Comparison of ENCODE assay signal across 12 cellular contexts in the genomic region with DNA sequence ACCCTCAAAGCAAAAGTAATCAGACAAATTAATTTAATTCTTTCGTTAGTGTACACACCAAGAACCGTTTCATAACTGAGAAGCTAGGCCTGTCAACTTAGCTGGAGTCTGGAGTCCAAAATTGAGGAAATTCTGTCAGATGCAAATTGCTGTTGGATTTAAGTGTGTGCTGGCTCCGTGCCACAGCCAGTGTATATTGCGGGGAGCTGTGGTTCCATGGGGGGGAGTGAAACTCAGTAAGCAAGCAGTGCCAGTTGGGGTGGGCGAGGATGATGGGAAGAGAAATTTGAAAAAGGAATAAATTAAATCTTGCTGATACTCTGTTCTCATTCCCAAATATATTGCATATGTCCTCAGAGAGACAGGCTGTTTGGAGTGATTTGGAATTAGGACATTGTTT. TPM values are rescaled to one million over a fixed set of nuclear protein-coding genes. Genes with fewer than 3 reads are reported as not detected.
DNase-seq lines count a peak whose midpoint lies in the region; ATAC-seq, FAIRE-seq and TF ChIP-seq lines count a peak whose summit lies in the region.
"Had no signal": no experiment of that assay in that cellular context is flagged by ENCODE, and none has a peak within 500 bp of the region (broad histone marks: within the 10 kb centered on the region; RNA-seq: fewer than 3 reads in every experiment).

No MANE protein-coding gene starts in this region.

- peak overlapping the region in 8 of 11 experiments; percentile 12 to 98 (median 96); a peak in 10 of 22 replicates for H3K9ac ChIP-seq in BLaER1 treated with 17β-estradiol and CSF1 and Interleukin-3, amounts not matched to agents 10 nM and 100 nM
- H3K9ac ChIP-seq in mesenchymal stem cell (ENCODE audit: low read length) = peak overlapping the region; percentile 98

- H3K9me3 ChIP-seq in BLaER1 treated with 17β-estradiol and CSF1 and Interleukin-3, amounts not matched to agents 10 nM and 100 nM (replicated peaks in 1 of 11) = no peaks in the 10 kb centered on the region
- H3K9me3 ChIP-seq in mesenchymal stem cell (ENCODE audit: control insufficient read depth, low read length) = no peaks in the 10 kb centered on the region
- H3K9me3 ChIP-seq in body of pancreas = no peaks in the 10 kb centered on the region
- H3K9me3 ChIP-seq: HAP-1 had no signal

- no peaks in the 10 kb centered on the region for H3K27me3 Mint-ChIP-seq in activated CD4-positive, alpha-beta memory T cell treated with anti-CD3 and anti-CD28 coated beads, Interleukin-2, amount 10 ng/mL, durations not matched to agents 7 days and 5 days

- WGBS in mesenchymal stem cell = 97% methylated on average over 4 of the region's 5 CpGs
- 64 to 74% methylated on average over 5 of the region's 5 CpGs for WGBS in body of pancreas, 2 donors

- H2BK15ac ChIP-seq in mesenchymal stem cell (ENCODE audit: low read depth, poor library complexity, severe bottlenecking) = no peak overlapping the region

- TF ChIP-seq CTCF in GM12864 (IDR thresholded peaks at IDR 0.05; ENCODE audit: low read depth, low read length, missing control alignments) (no peak), omental fat pad (IDR thresholded peaks at IDR 0.05) (no peak), body of pancreas (IDR thresholded peaks at IDR 0.05) (no peak)

- H2AFZ ChIP-seq in mesenchymal stem cell (ENCODE audit: low read depth, low read length) = no peak overlapping the region

- no peak overlapping the region for H4K91ac ChIP-seq in mesenchymal stem cell (ENCODE audit: low read length)

- H2BK12ac ChIP-seq in mesenchymal stem cell (ENCODE audit: low read length in 2 of 2) = no peak overlapping the region

- no peak overlapping the region for H2BK5ac ChIP-seq in mesenchymal stem cell (ENCODE audit: low read depth, low read length, poor library complexity, severe bottlenecking)

- no peaks in the 10 kb centered on the region for H3K9me3 Mint-ChIP-seq in activated CD4-positive, alpha-beta memory T cell treated with anti-CD3 and anti-CD28 coated beads, Interleukin-2, amount 10 ng/mL, durations not matched to agents 7 days and 5 days

- peaks cover 75% of the 10 kb centered on the region for H3K4me1 Mint-ChIP-seq in activated CD4-positive, alpha-beta memory T cell treated with anti-CD3 and anti-CD28 coated beads, Interleukin-2, amount 10 ng/mL, durations not matched to agents 7 days and 5 days

- H3K36me3 ChIP-seq in BLaER1 treated with 17β-estradiol and CSF1 and Interleukin-3, amounts not matched to agents 10 nM and 100 nM = peaks cover 53 to 70% (median 67%) of the 10 kb centered on the region in 11 experiments
- H3K36me3 ChIP-seq in mesenchymal stem cell (ENCODE audit: control insufficient read depth in 1 of 2, insufficient read depth in 2 of 2, low read depth in 1 of 2, low read length in 2 of 2) (peaks cover 2 to 47% of the 10 kb centered on the region in 2 experiments), body of pancreas (replicated peaks in 1 of 2; ENCODE audit: insufficient read depth in 1 of 2, low read depth in 2 of 2) (no peaks in the 10 kb centered on the region)

- peaks cover 70 to 88% (median 83%) of the 10 kb centered on the region in 11 experiments for H4K20me1 ChIP-seq in BLaER1 treated with 17β-estradiol and CSF1 and Interleukin-3, amounts not matched to agents 10 nM and 100 nM

- peak overlapping the region; percentile 82 to 98 (median 92) for H3K4me2 ChIP-seq in BLaER1 treated with 17β-estradiol and CSF1 and Interleukin-3, amounts not matched to agents 10 nM and 100 nM
- no peak overlapping the region for H3K4me2 ChIP-seq in mesenchymal stem cell (ENCODE audit: low read length, poor library complexity, severe bottlenecking)

- H3K23ac ChIP-seq in mesenchymal stem cell (ENCODE audit: low read length in 2 of 2) = no peak overlapping the region

- peak overlapping the region in 1 of 11 experiments; percentile 1; a peak in 1 of 22 replicates for H3K27ac ChIP-seq in BLaER1 treated with 17β-estradiol and CSF1 and Interleukin-3, amounts not matched to agents 10 nM and 100 nM
- H3K27ac ChIP-seq in mesenchymal stem cell (ENCODE audit: low read length, poor library complexity, severe bottlenecking) (no peak overlapping the region), body of pancreas (no peak overlapping the region)

- no peak for FAIRE-seq in urothelium cell line (lab: Jason Lieb, UNC)
- FAIRE-seq: TTC549 had no signal

- no peaks in the 10 kb centered on the region for H3K79me1 ChIP-seq in mesenchymal stem cell (replicated peaks; ENCODE audit: low read length, poor library complexity, severe bottlenecking)

- peak overlapping the region in 6 of 10 experiments; percentile 92 to 100 (median 97); a peak in 8 of 20 replicates for H3K4me3 ChIP-seq in BLaER1 treated with 17β-estradiol and CSF1 and Interleukin-3, amounts not matched to agents 10 nM and 100 nM
- peak overlapping the region; percentile 19 for H3K4me3 ChIP-seq in GM12864 (ENCODE audit: low read depth, low read length)
- H3K4me3 ChIP-seq in mesenchymal stem cell (ENCODE audit: insufficient read depth in 1 of 2, low read depth in 1 of 2, low read length in 2 of 2) = peak overlapping the region in 1 of 2 experiments; percentile 7
- no peak overlapping the region for H3K4me3 ChIP-seq in body of pancreas
- H3K4me3 ChIP-seq: HAP-1 had no signal

- no peak overlapping the region for H4K8ac ChIP-seq in mesenchymal stem cell (ENCODE audit: low read length)

- peak overlapping the region; percentile 92 for H3K27ac Mint-ChIP-seq in activated CD4-positive, alpha-beta memory T cell treated with anti-CD3 and anti-CD28 coated beads, Interleukin-2, amount 10 ng/mL, durations not matched to agents 7 days and 5 days

- no peak for TF ChIP-seq POLR2A in body of pancreas (IDR thresholded peaks at IDR 0.05)

- intact Hi-C loops in body of pancreas (cut with DNase I) = no loop called here

- peaks cover 51 to 76% (median 67%) of the 10 kb centered on the region in 10 experiments for H3K4me1 ChIP-seq in BLaER1 treated with 17β-estradiol and CSF1 and Interleukin-3, amounts not matched to agents 10 nM and 100 nM
- H3K4me1 ChIP-seq in mesenchymal stem cell (ENCODE audit: control insufficient read depth, insufficient read depth, low read depth, low read length) (peaks cover 8% of the 10 kb centered on the region), body of pancreas (peaks cover 43% of the 10 kb centered on the region)

- H3K36me3 Mint-ChIP-seq in activated CD4-positive, alpha-beta memory T cell treated with anti-CD3 and anti-CD28 coated beads, Interleukin-2, amount 10 ng/mL, durations not matched to agents 7 days and 5 days (ENCODE audit: low read depth) = peaks cover 87% of the 10 kb centered on the region

- H2BK120ac ChIP-seq in mesenchymal stem cell (ENCODE audit: low read depth, low read length) = no peak overlapping the region

- H3K27me3 ChIP-seq in BLaER1 treated with 17β-estradiol and CSF1 and Interleukin-3, amounts not matched to agents 10 nM and 100 nM = no peaks in the 10 kb centered on the region
- H3K27me3 ChIP-seq in mesenchymal stem cell (ENCODE audit: control insufficient read depth in 1 of 2, insufficient read depth in 1 of 2, low read length in 2 of 2) (no peaks in the 10 kb centered on the region), body of pancreas (no peaks in the 10 kb centered on the region)

- H3K14ac ChIP-seq in mesenchymal stem cell (ENCODE audit: low read length in 2 of 2) = no peak overlapping the region

- H3K4me3 Mint-ChIP-seq in activated CD4-positive, alpha-beta memory T cell treated with anti-CD3 and anti-CD28 coated beads, Interleukin-2, amount 10 ng/mL, durations not matched to agents 7 days and 5 days = peak overlapping the region; percentile 93

- no peak overlapping the region for H2AK5ac ChIP-seq in mesenchymal stem cell (ENCODE audit: low read length, severe bottlenecking)

- H3K18ac ChIP-seq in mesenchymal stem cell (ENCODE audit: low read depth in 1 of 2, low read length in 2 of 2) = no peak overlapping the region

- POLR2A ChIA-PET in activated CD4-positive, alpha-beta memory T cell treated with anti-CD3 and anti-CD28 coated beads, Interleukin-2, amount 10 ng/mL, durations not matched to agents 7 days and 5 days (lab: Charles Lee) = interaction anchor here (0.8 to 9.9 kb wide), 9 partner anchors 9 to 179 kb away, joined by 3 to 260 read pairs (median 4); partner anchors contain the start of genes CTDSP1 and CXCR1

- ATAC-seq in omental fat pad (ENCODE audit: low FRiP score) = no peak
- no peak for ATAC-seq in body of pancreas
- ATAC-seq in HG03439 (IDR thresholded peaks at IDR 0.05; ENCODE audit: unreplicated experiment) = no peak

- CTCF ChIA-PET in activated CD4-positive, alpha-beta memory T cell treated with anti-CD3 and anti-CD28 coated beads, Interleukin-2, amount 10 ng/mL, durations not matched to agents 7 days and 5 days (lab: Charles Lee) = interaction anchor here (0.9 to 6.2 kb wide), 8 partner anchors 9 to 176 kb away, joined by 3 to 62 read pairs (median 4); partner anchors contain the start of gene CXCR1

- DNase-seq in GM12864 (ENCODE audit: low read depth) (no peak), mesenchymal stem cell (no peak), omental fat pad (ENCODE audit: low spot score) (no peak), body of pancreas (no peak), urothelium cell line (ENCODE audit: low spot score) (no peak)
- DNase-seq in activated CD4-positive, alpha-beta memory T cell treated with anti-CD3 and anti-CD28 coated beads, Interleukin-2, amount 10 ng/mL, durations not matched to agents 7 days and 5 days = no peak
- DNase-seq: amniotic stem cell, DMS79 treated with DMSO at 0.1 percent for 48 hours had no signal

- H3K4ac ChIP-seq in mesenchymal stem cell (ENCODE audit: low read depth in 1 of 2, low read length in 2 of 2) = no peak overlapping the region

RNA-seq across cellular contexts. Expression of gene ARPC2, which starts 4.0 kb away (rescaled TPM):
- total RNA-seq in activated CD4-positive, alpha-beta memory T cell treated with anti-CD3 and anti-CD28 coated beads, Interleukin-2, amount 10 ng/mL, durations not matched to agents 7 days and 5 days = 100 to 1,000 TPM; 765 to 778 TPM
- 757 TPM for polyA plus RNA-seq in mesenchymal stem cell (2013, experiment 1 of 2)
- 767 TPM for polyA plus RNA-seq in mesenchymal stem cell (2013, experiment 2 of 2)
- total RNA-seq in omental fat pad (100 to 1,000 TPM; 278 to 384 (median 348) TPM), body of pancreas (10 to 100 TPM; 68.6 to 96.2 TPM)

RNA-seq across cellular contexts. Expression of gene GPBAR1, which starts 39.8 kb away (rescaled TPM):
- under 1 TPM; 0.68 to 0.75 TPM for total RNA-seq in activated CD4-positive, alpha-beta memory T cell treated with anti-CD3 and anti-CD28 coated beads, Interleukin-2, amount 10 ng/mL, durations not matched to agents 7 days and 5 days
- polyA plus RNA-seq in mesenchymal stem cell (2013, experiment 1 of 2) = 5.1 TPM
- polyA plus RNA-seq in mesenchymal stem cell (2013, experiment 2 of 2) = 5.5 TPM
- 10 to 100 TPM; 24.7 to 74.2 (median 59.1) TPM for total RNA-seq in omental fat pad
- 10 to 100 TPM in 1 of 2 donors, 1 to 10 TPM in 1; 3.1 to 90.3 TPM for total RNA-seq in body of pancreas

RNA-seq across cellular contexts. Expression of gene AAMP, which starts 48.9 kb away (rescaled TPM):
- total RNA-seq in activated CD4-positive, alpha-beta memory T cell treated with anti-CD3 and anti-CD28 coated beads, Interleukin-2, amount 10 ng/mL, durations not matched to agents 7 days and 5 days = 10 to 100 TPM; 44.2 to 46.8 TPM
- polyA plus RNA-seq in mesenchymal stem cell (2013, experiment 1 of 2) = 44.9 TPM
- polyA plus RNA-seq in mesenchymal stem cell (2013, experiment 2 of 2) = 43.4 TPM
- total RNA-seq in omental fat pad = 100 to 1,000 TPM; 122 to 165 (median 140) TPM
- 100 to 1,000 TPM in 1 of 2 donors, 10 to 100 TPM in 1; 61.5 to 114 TPM for total RNA-seq in body of pancreas

RNA-seq across cellular contexts. Expression of gene PNKD, which starts 49.3 kb away (rescaled TPM):
- total RNA-seq in activated CD4-positive, alpha-beta memory T cell treated with anti-CD3 and anti-CD28 coated beads, Interleukin-2, amount 10 ng/mL, durations not matched to agents 7 days and 5 days = 10 to 100 TPM; 30.1 to 31.8 TPM
- 87.9 TPM for polyA plus RNA-seq in mesenchymal stem cell (2013, experiment 1 of 2)
- 88.5 TPM for polyA plus RNA-seq in mesenchymal stem cell (2013, experiment 2 of 2)
- total RNA-seq in omental fat pad (10 to 100 TPM; 25.5 to 38.0 (median 31.3) TPM), body of pancreas (10 to 100 TPM; 17.1 to 21.3 TPM)

RNA-seq across cellular contexts. Expression of gene CXCR1, which starts 54.3 kb away (rescaled TPM):
- total RNA-seq in activated CD4-positive, alpha-beta memory T cell treated with anti-CD3 and anti-CD28 coated beads, Interleukin-2, amount 10 ng/mL, durations not matched to agents 7 days and 5 days = 1 to 10 TPM; 2.7 to 3.0 TPM
- not detected for polyA plus RNA-seq in mesenchymal stem cell (2013, experiment 1 of 2)
- not detected for polyA plus RNA-seq in mesenchymal stem cell (2013, experiment 2 of 2)
- total RNA-seq in omental fat pad (10 to 100 TPM in 1 of 4 donors, under 1 TPM in 3; 0.36 to 26.8 (median 0.64) TPM), body of pancreas (not detected)

Comparison
In these comparisons a context has a peak if more than half of its experiments do, and no peak if none do; other contexts are left out.
1. H3K4me3 ChIP-seq: peak in BLaER1 treated with 17β-estradiol and CSF1 and Interleukin-3, amounts not matched to agents 10 nM and 100 nM (6 of 10) and GM12864 (single experiment); none in body of pancreas (0 of 2).